Comparison of ENCODE assay signal across 15 cellular contexts in genomic region chr7:48052748-48053147, GRCh38. TPM values are rescaled to one million over a fixed set of nuclear protein-coding genes. Genes with fewer than 3 reads are reported as not detected.
DNase-seq lines count a peak whose midpoint lies in the region; ATAC-seq and FAIRE-seq lines count a peak whose summit lies in the region.
"Had no signal": no experiment of that assay in that cellular context is flagged by ENCODE, and none has a peak within 500 bp of the region (broad histone marks: within the 10 kb centered on the region; RNA-seq: fewer than 3 reads in every experiment).

No MANE protein-coding gene starts in this region.

- H2AFZ ChIP-seq in Karpas-422 (ENCODE audit: low read length), result peak overlapping the region; percentile 54; the same call in 1 of the 2 replicates

- H3K27me3 Mint-ChIP-seq in stimulated activated naive CD8-positive, alpha-beta T cell treated with anti-CD3 and anti-CD28 coated beads, Interleukin-15, amount 100 ng/mL, for 72 hours, result no peaks in the 10 kb centered on the region
- no peaks in the 10 kb centered on the region for H3K27me3 Mint-ChIP-seq in central memory CD8-positive, alpha-beta T cell

- no peaks in the 10 kb centered on the region for H3K9me2 ChIP-seq in Karpas-422 (replicated peaks; ENCODE audit: insufficient read depth, low read length)

- H3K27me3 ChIP-seq in Karpas-422 (ENCODE audit: low read length) (no peaks in the 10 kb centered on the region), HAP-1 (ENCODE audit: low read depth) (no peaks in the 10 kb centered on the region)

- no peak overlapping the region for H3K27ac Mint-ChIP-seq in stimulated activated naive CD8-positive, alpha-beta T cell treated with anti-CD3 and anti-CD28 coated beads, Interleukin-15, amount 100 ng/mL, for 72 hours
- peak overlapping the region; percentile 76 for H3K27ac Mint-ChIP-seq in central memory CD8-positive, alpha-beta T cell (ENCODE audit: low read depth)
- H3K27ac Mint-ChIP-seq: activated naive CD8-positive, alpha-beta T cell treated with anti-CD3 and anti-CD28 coated beads, Interleukin-2, amount 10 ng/mL, durations not matched to agents 7 days and 5 days had no signal

- peaks cover 0 to 6% of the 10 kb centered on the region in 2 donors for H3K9me3 Mint-ChIP-seq in stimulated activated naive CD8-positive, alpha-beta T cell treated with anti-CD3 and anti-CD28 coated beads, Interleukin-15, amount 100 ng/mL, for 72 hours
- H3K9me3 Mint-ChIP-seq in central memory CD8-positive, alpha-beta T cell, result no peaks in the 10 kb centered on the region

- no peak overlapping the region for H3K4me2 ChIP-seq in Karpas-422 (ENCODE audit: low read depth, low read length, poor library complexity, severe bottlenecking)

- no peaks in the 10 kb centered on the region for H3K79me2 ChIP-seq in Karpas-422 (ENCODE audit: low read length)

- no peak overlapping the region for H3K27ac ChIP-seq in Karpas-422 (ENCODE audit: low read length)
- H3K27ac ChIP-seq: VCaP had no signal

- no peak for FAIRE-seq in GM19239 (lab: Jason Lieb, UNC)

- H3K36me3 ChIP-seq in Karpas-422 (ENCODE audit: insufficient read depth, low read length), result no peaks in the 10 kb centered on the region
- no peaks in the 10 kb centered on the region for H3K36me3 ChIP-seq in HAP-1 (replicated peaks)

- peaks cover 6% of the 10 kb centered on the region for H3K4me1 ChIP-seq in Karpas-422 (ENCODE audit: low read length)
- H3K4me1 ChIP-seq in HAP-1, result no peaks in the 10 kb centered on the region

- DNase-seq in stimulated activated naive CD8-positive, alpha-beta T cell treated with anti-CD3 and anti-CD28 coated beads, Interleukin-15, Interleukin-2, amounts not matched to agents 100 U/mL and 50 U/mL, for 24 hours, result no peak
- DNase-seq in stimulated activated naive CD8-positive, alpha-beta T cell treated with anti-CD3 and anti-CD28 coated beads, Interleukin-15, amount 100 ng/mL, for 72 hours, result no peak
- DNase-seq in Karpas-422 (no peak), GM19239 (ENCODE audit: insufficient read length, low spot score) (no peak), HAP-1 (ENCODE audit: low spot score in 2 of 2) (no peak), DMS 273 treated with DMSO at 0.1 percent for 48 hours (lab: John Stamatoyannopoulos, UW) (no peak)
- DNase-seq in central memory CD8-positive, alpha-beta T cell (ENCODE audit: low spot score in 2 of 2), result no peak
- DNase-seq: activated naive CD8-positive, alpha-beta T cell treated with anti-CD3 and anti-CD28 coated beads, Interleukin-2, amount 10 ng/mL, durations not matched to agents 7 days and 5 days; KBM-7; NCI-H748 treated with DMSO at 0.1 percent for 48 hours; stimulated activated CD4-positive, alpha-beta T cell treated with anti-CD3 and anti-CD28 coated beads, Interleukin-12 subunit alpha, Interleukin-12 subunit beta, amount 100 ng/mL, for 4 hours had no signal

- peaks cover 5% of the 10 kb centered on the region for H3K4me1 Mint-ChIP-seq in stimulated activated naive CD8-positive, alpha-beta T cell treated with anti-CD3 and anti-CD28 coated beads, Interleukin-15, amount 100 ng/mL, for 72 hours
- peaks cover 5% of the 10 kb centered on the region for H3K4me1 Mint-ChIP-seq in central memory CD8-positive, alpha-beta T cell
- H3K4me1 Mint-ChIP-seq: activated naive CD8-positive, alpha-beta T cell treated with anti-CD3 and anti-CD28 coated beads, Interleukin-2, amount 10 ng/mL, durations not matched to agents 7 days and 5 days had no signal

- H3K9me3 ChIP-seq in Karpas-422 (ENCODE audit: low read length) (no peaks in the 10 kb centered on the region), HAP-1 (no peaks in the 10 kb centered on the region)

- no peaks in the 10 kb centered on the region for H4K20me1 ChIP-seq in Karpas-422 (ENCODE audit: insufficient read depth, low read depth, low read length)

- in situ Hi-C loops in HAP-1 (cut with MboI; ENCODE audit: low sequenced_read_pairs), result no loop called here

- no peak overlapping the region for H3K4me3 Mint-ChIP-seq in stimulated activated naive CD8-positive, alpha-beta T cell treated with anti-CD3 and anti-CD28 coated beads, Interleukin-15, amount 100 ng/mL, for 72 hours
- no peak overlapping the region for H3K4me3 Mint-ChIP-seq in central memory CD8-positive, alpha-beta T cell
- H3K4me3 Mint-ChIP-seq: activated naive CD8-positive, alpha-beta T cell treated with anti-CD3 and anti-CD28 coated beads, Interleukin-2, amount 10 ng/mL, durations not matched to agents 7 days and 5 days had no signal

- no peak overlapping the region for H3K9ac ChIP-seq in Karpas-422 (ENCODE audit: low read length)

- peaks cover 3% of the 10 kb centered on the region for H3K36me3 Mint-ChIP-seq in central memory CD8-positive, alpha-beta T cell (ENCODE audit: insufficient read depth)

- no peak overlapping the region for H3K4me3 ChIP-seq in Karpas-422 (ENCODE audit: low read length)
- H3K4me3 ChIP-seq in HAP-1, result no peak overlapping the region

- ATAC-seq in stimulated activated naive CD8-positive, alpha-beta T cell treated with anti-CD3 and anti-CD28 coated beads, Interleukin-15, Interleukin-2, amounts not matched to agents 100 U/mL and 50 U/mL, for 24 hours, result peak; percentile 59
- no peak for ATAC-seq in stimulated activated naive CD8-positive, alpha-beta T cell treated with anti-CD3 and anti-CD28 coated beads, Interleukin-15, amount 100 ng/mL, for 72 hours
- ATAC-seq in central memory CD8-positive, alpha-beta T cell (replicated peaks; ENCODE audit: extremely low read depth, poor library complexity, severe bottlenecking), result peak; percentile 75
- no peak for ATAC-seq in HG02981 (IDR thresholded peaks at IDR 0.05; ENCODE audit: unreplicated experiment)

RNA-seq across cellular contexts. Expression of gene C7orf57, which starts 17.4 kb away (rescaled TPM):
- total RNA-seq in Karpas-422 (2014; rRNA removed; shearing (Covaris generic); ENCODE audit: low replicate concordance), result not detected in 2 replicates
- total RNA-seq: mononuclear cell had no signal

RNA-seq across cellular contexts. Expression of gene SUN3, which starts 23.8 kb away (rescaled TPM):
- total RNA-seq in Karpas-422 (2014; rRNA removed; shearing (Covaris generic); ENCODE audit: low replicate concordance), result not detected in 2 replicates
- total RNA-seq: activated naive CD8-positive, alpha-beta T cell treated with anti-CD3 and anti-CD28 coated beads, Interleukin-2, amount 10 ng/mL, durations not matched to agents 7 days and 5 days; subcutaneous adipose tissue had no signal

RNA-seq across cellular contexts. Expression of gene UPP1, which starts 36.3 kb away (rescaled TPM):
- total RNA-seq in Karpas-422 (2014; rRNA removed; shearing (Covaris generic); ENCODE audit: low replicate concordance), result 2.0 and 14.5 TPM in 2 replicates

Comparison
In these comparisons a context has a peak if more than half of its experiments do, and no peak if none do; other contexts are left out.
1. ATAC-seq: peak in stimulated activated naive CD8-positive, alpha-beta T cell treated with anti-CD3 and anti-CD28 coated beads, Interleukin-15, Interleukin-2, amounts not matched to agents 100 U/mL and 50 U/mL, for 24 hours (single experiment) and central memory CD8-positive, alpha-beta T cell (single experiment); none in stimulated activated naive CD8-positive, alpha-beta T cell treated with anti-CD3 and anti-CD28 coated beads, Interleukin-15, amount 100 ng/mL, for 72 hours (single experiment) and HG02981 (single experiment).